In genomic region chr2:148643421-148643820, GRCh38 we compare ENCODE assay signal across 8 cellular contexts. TPM values are rescaled to one million over a fixed set of nuclear protein-coding genes. Genes with fewer than 3 reads are reported as not detected.
DNase-seq lines count a peak whose midpoint lies in the region; ATAC-seq and TF ChIP-seq lines count a peak whose summit lies in the region.

No MANE protein-coding gene starts in this region.

- H3K36me3 ChIP-seq in CD8-positive, alpha-beta T cell (ENCODE audit: insufficient read depth, low read length): no peaks in the 10 kb centered on the region
- H3K36me3 ChIP-seq in stomach: no peaks in the 10 kb centered on the region

- no peak for TF ChIP-seq CTCF in CD8-positive, alpha-beta T cell (IDR thresholded peaks at IDR 0.05)
- TF ChIP-seq CTCF in epithelial cell of proximal tubule (conservative IDR thresholded peaks at IDR 0.05; ENCODE audit: low read depth, low read length) (no peak), stomach (IDR thresholded peaks at IDR 0.05) (no peak)

- no peaks in the 10 kb centered on the region for H3K9me3 ChIP-seq in CD8-positive, alpha-beta T cell (ENCODE audit: low read length)
- H3K9me3 ChIP-seq in stomach: no peaks in the 10 kb centered on the region

- peaks cover 18% of the 10 kb centered on the region for H3K4me1 ChIP-seq in CD8-positive, alpha-beta T cell (ENCODE audit: insufficient read depth, low read length)
- H3K4me1 ChIP-seq in stomach: peaks cover 3 to 41% (median 31%) of the 10 kb centered on the region in 4 donors

- intact Hi-C loops in CD8-positive, alpha-beta T cell (cut with DNase I, micrococcal nuclease): loop anchor here (5.0 to 10.0 kb wide), 4 partner anchors 116 to 944 kb away; partner anchors contain the start of genes ACVR2A (in 1 of the 2) and MMADHC (in 1 of the 2)
- intact Hi-C loops in stomach (cut with DNase I; ENCODE audit: low total_unique reads): no loop called here

- H3K4me1 Mint-ChIP-seq in CD8-positive, alpha-beta T cell (ENCODE audit: low read depth): peaks cover 22% of the 10 kb centered on the region

- no peak for ATAC-seq in CD8-positive, alpha-beta T cell
- ATAC-seq in GM19463 (IDR thresholded peaks at IDR 0.05; ENCODE audit: unreplicated experiment) (peak; percentile 25), HG02798 (IDR thresholded peaks at IDR 0.05; ENCODE audit: poor library complexity, unreplicated experiment) (no peak)

- CTCF ChIA-PET in CD8-positive, alpha-beta T cell (lab: Charles Lee): interaction anchor here (0.7 to 1.2 kb wide), 6 partner anchors 104 to 347 kb away, joined by 3 read pairs; partner anchors contain the start of gene KIF5C

- H3K27me3 Mint-ChIP-seq in CD8-positive, alpha-beta T cell (ENCODE audit: low read depth): no peaks in the 10 kb centered on the region

- no peaks in the 10 kb centered on the region for H3K27me3 ChIP-seq in CD8-positive, alpha-beta T cell (ENCODE audit: insufficient read depth, low read length)
- H3K27me3 ChIP-seq in stomach: no peaks in the 10 kb centered on the region

- POLR2A ChIA-PET in CD8-positive, alpha-beta T cell (lab: Charles Lee): interaction anchor here (0.8 to 1.8 kb wide), 5 partner anchors 17 to 621 kb away, joined by 3 to 6 read pairs (median 4); no protein-coding TSS in a partner anchor

- 23 to 30% (median 26%) methylated on average over 5 of the region's 5 CpGs for WGBS in stomach, 5 donors

- peak overlapping the region; percentile 95 for H3K27ac Mint-ChIP-seq in CD8-positive, alpha-beta T cell

- peak overlapping the region; percentile 87 for H3K4me3 Mint-ChIP-seq in CD8-positive, alpha-beta T cell

- no peak for DNase-seq in CD8-positive, alpha-beta T cell
- DNase-seq in LHCN-M2 (ENCODE audit: low read depth) (peak; percentile 15), epithelial cell of proximal tubule (ENCODE audit: low read depth) (peak; percentile 19), stomach (no peak), NCI-H128 (lab: John Stamatoyannopoulos, UW; ENCODE audit: unreplicated experiment) (no peak), NCI-H510A (lab: John Stamatoyannopoulos, UW) (no peak)

- TF ChIP-seq EP300 in stomach (IDR thresholded peaks at IDR 0.05): no peak

- TF ChIP-seq POLR2A in stomach (IDR thresholded peaks at IDR 0.05): no peak

- no peak overlapping the region for H3K27ac ChIP-seq in CD8-positive, alpha-beta T cell (ENCODE audit: low read depth, low read length)
- peak overlapping the region in 4 of 5 donors; percentile 3 to 100 (median 98) for H3K27ac ChIP-seq in stomach

- no peaks in the 10 kb centered on the region for H3K9me3 Mint-ChIP-seq in CD8-positive, alpha-beta T cell

- H3K4me3 ChIP-seq in CD8-positive, alpha-beta T cell (ENCODE audit: low read depth, low read length): peak overlapping the region; percentile 87
- peak overlapping the region; percentile 80 for H3K4me3 ChIP-seq in epithelial cell of proximal tubule (ENCODE audit: low read depth, low read length)
- H3K4me3 ChIP-seq in stomach: peak overlapping the region; percentile 75 to 98 (median 94)

- H3K36me3 Mint-ChIP-seq in CD8-positive, alpha-beta T cell: peaks cover 11% of the 10 kb centered on the region

RNA-seq across cellular contexts. Expression of gene EPC2, which starts 1.1 kb away (rescaled TPM):
- 10 to 100 TPM; 94.2 to 98.3 TPM for total RNA-seq in CD8-positive, alpha-beta T cell
- total RNA-seq in LHCN-M2 (2014; rRNA removed) (11.8 and 13.8 TPM in 2 replicates), epithelial cell of proximal tubule (11.7 and 15.3 TPM in 2 replicates), stomach (10 to 100 TPM in 4 of 5 donors, under 1 TPM in 1; 0.87 to 42.2 (median 32.1) TPM)
- polyA plus RNA-seq in LHCN-M2 (2012): 5.6 TPM
- 10 to 100 TPM in 1 of 3 donors, 1 to 10 TPM in 2; 4.5 to 11.3 (median 6.7) TPM for polyA plus RNA-seq in stomach

Comparison
In these comparisons a context has a peak if more than half of its experiments do, and no peak if none do; other contexts are left out.
1. DNase-seq: peak in LHCN-M2 (single experiment) and epithelial cell of proximal tubule (single experiment); none in CD8-positive, alpha-beta T cell (0 of 7), stomach (single experiment), NCI-H128 (single experiment) and NCI-H510A (single experiment).
2. Peak in every context shown above with its lines, with median percentiles within 50 percentile points of each other: H3K4me3 ChIP-seq.